In genomic region chr10:61733358-61733940, GRCh38 we compare ENCODE assay signal across 8 cellular contexts.
DNase-seq lines count a peak whose midpoint lies in the region; ATAC-seq lines count a peak whose summit lies in the region.

No MANE protein-coding gene starts in this region.

- no peak overlapping the region for H3K4me3 Mint-ChIP-seq in central memory CD8-positive, alpha-beta T cell

- peaks cover 5% of the 10 kb centered on the region for H3K4me1 Mint-ChIP-seq in central memory CD8-positive, alpha-beta T cell

- peaks cover 71% of the 10 kb centered on the region for H3K27me3 Mint-ChIP-seq in central memory CD8-positive, alpha-beta T cell

- peak; percentile 70 for ATAC-seq in GM18868 (IDR thresholded peaks at IDR 0.05; ENCODE audit: unreplicated experiment)
- ATAC-seq in central memory CD8-positive, alpha-beta T cell (replicated peaks; ENCODE audit: extremely low read depth, poor library complexity, severe bottlenecking), result peak; percentile 32
- ATAC-seq in GM19351 (IDR thresholded peaks at IDR 0.05; ENCODE audit: unreplicated experiment), result no peak
- ATAC-seq in HG02763 (IDR thresholded peaks at IDR 0.05; ENCODE audit: unreplicated experiment), result no peak
- no peak for ATAC-seq in GM18873 (IDR thresholded peaks at IDR 0.05; ENCODE audit: low FRiP score, unreplicated experiment)

- no peaks in the 10 kb centered on the region for H3K9me3 Mint-ChIP-seq in central memory CD8-positive, alpha-beta T cell

- H3K27ac Mint-ChIP-seq in central memory CD8-positive, alpha-beta T cell (ENCODE audit: low read depth), result no peak overlapping the region

- H3K36me3 Mint-ChIP-seq in central memory CD8-positive, alpha-beta T cell (ENCODE audit: insufficient read depth), result no peaks in the 10 kb centered on the region

- DNase-seq in COR-L47 (lab: John Stamatoyannopoulos, UW) (peak; percentile 44), NCI-H748 (lab: John Stamatoyannopoulos, UW; ENCODE audit: unreplicated experiment) (peak; percentile 63), lung microvascular endothelial cell (ENCODE audit: low read depth in 2 of 2) (peak; percentile 67 to 72)
- DNase-seq in central memory CD8-positive, alpha-beta T cell (ENCODE audit: low spot score in 2 of 2), result no peak

Comparison
In these comparisons a context has a peak if more than half of its experiments do, and no peak if none do; other contexts are left out.
1. DNase-seq: peak in COR-L47 (single experiment), NCI-H748 (single experiment) and lung microvascular endothelial cell (2 of 2); none in central memory CD8-positive, alpha-beta T cell (0 of 2).
2. ATAC-seq: peak in GM18868 (single experiment) and central memory CD8-positive, alpha-beta T cell (single experiment); none in GM19351 (single experiment), HG02763 (single experiment) and GM18873 (single experiment).